ENCODE assay signal across 9 cellular contexts in genomic region chr14:23566112-23566781, GRCh38. TPM values are rescaled to one million over a fixed set of nuclear protein-coding genes. Genes with fewer than 3 reads are reported as not detected.
DNase-seq lines count a peak whose midpoint lies in the region; ATAC-seq and TF ChIP-seq lines count a peak whose summit lies in the region.
"Had no signal": no experiment of that assay in that cellular context is flagged by ENCODE, and none has a peak within 500 bp of the region (broad histone marks: within the 10 kb centered on the region; RNA-seq: fewer than 3 reads in every experiment).

No MANE protein-coding gene starts in this region.

- no peaks in the 10 kb centered on the region for H3K9me3 Mint-ChIP-seq in Caco-2 (ENCODE audit: unreplicated experiment)

- H3K36me3 Mint-ChIP-seq in Caco-2 (ENCODE audit: insufficient read depth, unreplicated experiment): peaks cover 33% of the 10 kb centered on the region

- TF ChIP-seq CTCF in Caco-2 (IDR thresholded peaks at IDR 0.05; ENCODE audit: insufficient read depth in 1 of 2, low read depth in 1 of 2, low read length in 1 of 2, severe bottlenecking in 1 of 2, unreplicated experiment in 1 of 2) (no peak), neutrophil (IDR thresholded peaks at IDR 0.05) (no peak)

- POLR2A ChIA-PET in Caco-2 (lab: Charles Lee): no interaction called here

- no peak overlapping the region for H3K27ac ChIP-seq in duodenal mucosa (ENCODE audit: low read depth, low read length)
- H3K27ac ChIP-seq in neutrophil: peak overlapping the region; percentile 78

- H3K27me3 Mint-ChIP-seq in Caco-2 (ENCODE audit: insufficient read depth, unreplicated experiment): no peaks in the 10 kb centered on the region

- peak overlapping the region; percentile 89 for H3K27ac Mint-ChIP-seq in Caco-2 (ENCODE audit: unreplicated experiment)

- CTCF ChIA-PET in Caco-2 (lab: Charles Lee): no interaction called here

- no peak for ATAC-seq in GM21737 (IDR thresholded peaks at IDR 0.05; ENCODE audit: unreplicated experiment)
- no peak for ATAC-seq in HG03432 (IDR thresholded peaks at IDR 0.05; ENCODE audit: unreplicated experiment)
- ATAC-seq in GM21367 (IDR thresholded peaks at IDR 0.05; ENCODE audit: unreplicated experiment): no peak

- DNase-seq in Caco-2 (no peak), NT2/D1 (ENCODE audit: low read depth, low spot score) (no peak), foreskin melanocyte (no peak)

- H3K36me3 ChIP-seq in Caco-2 (ENCODE audit: control insufficient read depth, insufficient read depth, low read length) (peaks cover 3% of the 10 kb centered on the region), NT2/D1 (ENCODE audit: insufficient read depth, insufficient read length, low read length) (peaks cover 50% of the 10 kb centered on the region), duodenal mucosa (ENCODE audit: control insufficient read depth in 1 of 2, insufficient read depth in 2 of 2, low read length in 2 of 2) (peaks cover 14 to 44% of the 10 kb centered on the region in 2 donors), neutrophil (peaks cover 47% of the 10 kb centered on the region)

- H3K27me3 ChIP-seq in Caco-2 (replicated peaks; ENCODE audit: control insufficient read depth, insufficient read depth, low read length) (no peaks in the 10 kb centered on the region), NT2/D1 (ENCODE audit: insufficient read depth, insufficient read length) (no peaks in the 10 kb centered on the region), duodenal mucosa (ENCODE audit: control insufficient read depth in 1 of 2, insufficient read depth in 2 of 2, low read length in 2 of 2) (no peaks in the 10 kb centered on the region), neutrophil (no peaks in the 10 kb centered on the region)

- H3K4me3 Mint-ChIP-seq in Caco-2 (ENCODE audit: unreplicated experiment): peak overlapping the region; percentile 94

- H3K9me3 ChIP-seq in Caco-2 (no peaks in the 10 kb centered on the region), NT2/D1 (ENCODE audit: insufficient read depth, low read length) (no peaks in the 10 kb centered on the region), duodenal mucosa (ENCODE audit: control insufficient read depth in 1 of 2, low read length in 2 of 2) (no peaks in the 10 kb centered on the region), neutrophil (no peaks in the 10 kb centered on the region)

- peaks cover 7% of the 10 kb centered on the region for H3K4me1 Mint-ChIP-seq in Caco-2 (ENCODE audit: low read depth, unreplicated experiment)

- H3K4me3 ChIP-seq in Caco-2 (ENCODE audit: low read depth, low read length) (peak overlapping the region; percentile 72), NT2/D1 (ENCODE audit: insufficient read length, low read depth) (peak overlapping the region; percentile 80), duodenal mucosa (ENCODE audit: low read depth in 1 of 2, low read length in 2 of 2) (peak overlapping the region; percentile 81 to 90), neutrophil (ENCODE audit: low read depth in 1 of 2, low read length in 1 of 2) (peak overlapping the region; percentile 86 to 89)

- H3K9ac ChIP-seq in NT2/D1 (ENCODE audit: insufficient read length, low read depth): peak overlapping the region; percentile 70
- peak overlapping the region; percentile 80 to 81 for H3K9ac ChIP-seq in duodenal mucosa (ENCODE audit: low read depth in 1 of 2, low read length in 2 of 2)

- BruUV-seq in Caco-2 (replicated peaks; lab: Mats Ljungman, UMichigan): no TSS peak

- intact Hi-C loops in Caco-2 (cut with micrococcal nuclease; ENCODE audit: unreplicated experiment): no loop called here

- H3K4me1 ChIP-seq in Caco-2 (peaks cover 9% of the 10 kb centered on the region; the same call in 1 of the 2 replicates), NT2/D1 (ENCODE audit: insufficient read depth, insufficient read length) (peaks cover 17% of the 10 kb centered on the region), duodenal mucosa (ENCODE audit: control insufficient read depth in 1 of 2, insufficient read depth in 2 of 2, low read length in 2 of 2) (peaks cover 17 to 18% of the 10 kb centered on the region in 2 donors), neutrophil (ENCODE audit: control insufficient read depth in 1 of 2, insufficient read depth in 1 of 2, low read depth in 1 of 2, low read length in 1 of 2) (peaks cover 23 to 40% of the 10 kb centered on the region in 2 experiments)

RNA-seq across cellular contexts. Expression of gene AP1G2, which starts 1.3 kb away (rescaled TPM):
- 160 and 164 TPM in 2 replicates for total RNA-seq in Caco-2 (2022)

RNA-seq across cellular contexts. Expression of gene THTPA, which starts 10.2 kb away (rescaled TPM):
- 9.3 and 9.5 TPM in 2 replicates for total RNA-seq in Caco-2 (2022)

RNA-seq across cellular contexts. Expression of gene JPH4, which starts 12.3 kb away (rescaled TPM):
- not detected in 2 replicates for total RNA-seq in Caco-2 (2022)
- total RNA-seq: fibroblast of lung had no signal

RNA-seq across cellular contexts. Expression of gene ZFHX2, which starts 14.7 kb away (rescaled TPM):
- 1.1 and 1.4 TPM in 2 replicates for total RNA-seq in Caco-2 (2022)
